Comparison of ENCODE assay signal across 21 cellular contexts in the genomic region with DNA sequence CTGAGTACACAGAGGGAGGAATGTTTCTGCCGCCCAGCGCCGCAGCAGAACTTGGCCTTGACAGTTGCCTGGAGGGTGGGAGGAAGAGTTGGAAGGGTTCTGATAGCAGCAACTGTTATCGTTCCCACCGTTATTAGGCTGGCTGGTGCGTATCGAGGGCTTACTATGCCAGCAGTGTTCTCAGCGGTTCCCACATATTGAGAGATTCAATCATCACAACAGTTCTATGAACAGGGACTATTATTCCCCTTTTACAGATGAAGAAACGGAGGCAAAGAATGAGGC.
A peak's percentile ranks its signal among the peaks of the same experiment; 100 is the strongest.
DNase-seq lines count a peak whose midpoint lies in the region; ATAC-seq, FAIRE-seq and TF ChIP-seq lines count a peak whose summit lies in the region.
"Had no signal": no experiment of that assay in that cellular context is flagged by ENCODE, and none has a peak within 500 bp of the region (broad histone marks: within the 10 kb centered on the region; RNA-seq: fewer than 3 reads in every experiment).

No MANE protein-coding gene starts in this region.

- H2BK15ac ChIP-seq in H1 (ENCODE audit: low read length), result no peak overlapping the region

- no peak overlapping the region; the same call in 1 of the 2 replicates for H3K18ac ChIP-seq in H1 (ENCODE audit: extremely low read depth, low read length)

- H3K4me3 ChIP-seq in H1 (ENCODE audit: extremely low read depth in 1 of 4, insufficient read depth in 2 of 4, low read depth in 3 of 4, low read length in 4 of 4), result no peak overlapping the region
- no peak overlapping the region for H3K4me3 ChIP-seq in ovary
- H3K4me3 ChIP-seq: BLaER1 treated with 17β-estradiol and CSF1 and Interleukin-3, amounts not matched to agents 10 nM and 100 nM; GM23338; HAP-1 had no signal

- DNase-seq in Ammon's horn (ENCODE audit: low spot score) (peak; percentile 69), H1 (ENCODE audit: low read depth in 1 of 2, low spot score in 2 of 2) (no peak), ovary (peak in 4 of 5 donors; percentile 34 to 66 (median 51)), D721Med (ENCODE audit: insufficient read length, low spot score) (no peak)
- no peak for DNase-seq in activated CD4-positive, CD25-positive, alpha-beta regulatory T cell (lab: John Stamatoyannopoulos, UW)
- DNase-seq: BE2C; CD4-positive, alpha-beta T cell; CD8-positive, alpha-beta memory T cell; DMS53; DMS79 treated with DMSO at 0.1 percent for 48 hours; GF-D8; HFFc6 had no signal

- no peak overlapping the region for H2AK5ac ChIP-seq in H1 (ENCODE audit: low read depth, low read length)

- H3K9ac ChIP-seq in H1 (replicated peaks in 1 of 4; ENCODE audit: extremely low read depth in 1 of 4, low read depth in 3 of 4, low read length in 3 of 4), result no peak overlapping the region
- H3K9ac ChIP-seq: BLaER1 treated with 17β-estradiol and CSF1 and Interleukin-3, amounts not matched to agents 10 nM and 100 nM had no signal

- CTCF ChIA-PET in H1 (lab: Charles Lee; ENCODE audit: partially characterized antibody), result interaction anchor here (0.7 kb wide), 1 partner anchor 230 kb away, joined by 3 read pairs; no protein-coding TSS in a partner anchor

- POLR2A ChIA-PET in H1 (lab: Charles Lee; ENCODE audit: partially characterized antibody), result no interaction called here

- H2BK5ac ChIP-seq in H1 (ENCODE audit: low read depth, low read length), result no peak overlapping the region

- no peak for TF ChIP-seq RAD21 in H1 (IDR thresholded peaks at IDR 0.05 in 1 of 2, conservative IDR thresholded peaks at IDR 0.05 in 1 of 2; ENCODE audit: low read depth in 2 of 2, low read length in 2 of 2)

- no peak overlapping the region for H3K14ac ChIP-seq in H1 (ENCODE audit: insufficient read length)

- TF ChIP-seq EP300 in H1 (IDR thresholded peaks at IDR 0.05; ENCODE audit: borderline replicate concordance in 1 of 2, low read depth in 2 of 2, low read length in 2 of 2) (no peak), ovary (IDR thresholded peaks at IDR 0.05) (no peak)

- no peak for TF ChIP-seq CTCF in H1 (IDR thresholded peaks at IDR 0.05; ENCODE audit: control extremely low read depth in 1 of 3, insufficient read depth in 1 of 3, low read depth in 1 of 3, low read length in 3 of 3)
- TF ChIP-seq CTCF in ovary (IDR thresholded peaks at IDR 0.05), result no peak
- TF ChIP-seq CTCF in D721Med (IDR thresholded peaks at IDR 0.05; ENCODE audit: insufficient read depth, missing control alignments), result no peak

- H3K27ac ChIP-seq in H1 (ENCODE audit: low read depth, low read length) (no peak overlapping the region), ovary (no peak overlapping the region)
- H3K27ac ChIP-seq: 22Rv1; BLaER1 treated with 17β-estradiol and CSF1 and Interleukin-3, amounts not matched to agents 10 nM and 100 nM had no signal

- H3K9me3 ChIP-seq in H1 (ENCODE audit: insufficient read depth in 2 of 2, low read depth in 1 of 2, low read length in 1 of 2) (no peaks in the 10 kb centered on the region), ovary (no peaks in the 10 kb centered on the region)
- H3K9me3 ChIP-seq: BE2C; BLaER1 treated with 17β-estradiol and CSF1 and Interleukin-3, amounts not matched to agents 10 nM and 100 nM; HAP-1 had no signal

- H3K23me2 ChIP-seq in H1 (ENCODE audit: low read depth, low read length), result peaks cover 2% of the 10 kb centered on the region; the same call in 1 of the 2 replicates

- H3K36me3 ChIP-seq in H1 (ENCODE audit: control insufficient read depth in 2 of 4, insufficient read depth in 4 of 4, low read length in 3 of 4), result no peaks in the 10 kb centered on the region
- H3K36me3 ChIP-seq in ovary, result no peaks in the 10 kb centered on the region
- H3K36me3 ChIP-seq: BE2C; BLaER1 treated with 17β-estradiol and CSF1 and Interleukin-3, amounts not matched to agents 10 nM and 100 nM; HAP-1 had no signal

- 87% methylated on average over 7 of the region's 9 CpGs; no CpG with 5 or more reads in 1 of the 2 experiments for WGBS in H1 (ENCODE audit: extremely low coverage in 1 of 2, insufficient coverage in 1 of 2, insufficient read length in 1 of 2, insufficient replicate concordance in 2 of 2, low coverage in 1 of 2, low lambda C conversion rate in 2 of 2, missing lambda C conversion rate in 1 of 2), 2 experiments
- WGBS in ovary, 3 donors, result 7 to 8% (median 7%) methylated on average over 9 of the region's 9 CpGs

- 0 out of 2 replicates have a peak overlapping the region, but pooled peaks have one; percentile 17 for H2BK12ac ChIP-seq in H1 (ENCODE audit: low read depth, low read length)

- H4K8ac ChIP-seq in H1 (ENCODE audit: extremely low read depth, insufficient read depth, low read length), result no peak overlapping the region

- no peak overlapping the region for H3K4me2 ChIP-seq in H1 (ENCODE audit: insufficient read depth in 1 of 2, low read depth in 2 of 2, low read length in 2 of 2)
- H3K4me2 ChIP-seq: BLaER1 treated with 17β-estradiol and CSF1 and Interleukin-3, amounts not matched to agents 10 nM and 100 nM; GM23338 had no signal

- H3K56ac ChIP-seq in H1 (replicated peaks; ENCODE audit: insufficient read length, low read depth, low read length), result no peak overlapping the region

- H2BK20ac ChIP-seq in H1 (ENCODE audit: low read length), result no peak overlapping the region

- no peak overlapping the region for H2AFZ ChIP-seq in H1 (ENCODE audit: low read length)
- H2AFZ ChIP-seq: GM23338 had no signal

- TF ChIP-seq POLR2A in H1 (IDR thresholded peaks at IDR 0.05; ENCODE audit: control extremely low read depth in 1 of 2, low read depth in 2 of 2, low read length in 2 of 2) (no peak), ovary (IDR thresholded peaks at IDR 0.05) (no peak)

- FAIRE-seq in H1 (lab: Jason Lieb, UNC) (no peak), D721Med (lab: Jason Lieb, UNC) (no peak)
- FAIRE-seq: A204.1, GM12891, GM18507, H54 had no signal

- no peak overlapping the region for H4K91ac ChIP-seq in H1 (replicated peaks; ENCODE audit: insufficient read length, low read length)

- H3K27me3 ChIP-seq in H1 (replicated peaks in 1 of 4; ENCODE audit: control insufficient read depth in 3 of 4, extremely low read depth in 1 of 4, insufficient read depth in 3 of 4, low read length in 3 of 4) (no peaks in the 10 kb centered on the region), ovary (no peaks in the 10 kb centered on the region)
- H3K27me3 ChIP-seq: BE2C; BLaER1 treated with 17β-estradiol and CSF1 and Interleukin-3, amounts not matched to agents 10 nM and 100 nM had no signal

- no peak overlapping the region for H3K4ac ChIP-seq in H1 (replicated peaks; ENCODE audit: insufficient read length, low read depth, low read length)

- no peak overlapping the region for H3K23ac ChIP-seq in H1 (ENCODE audit: insufficient read length)

- H3K79me2 ChIP-seq in H1 (ENCODE audit: control insufficient read depth in 1 of 2, insufficient read depth in 2 of 2, low read length in 2 of 2), result no peaks in the 10 kb centered on the region

- no peak overlapping the region for H4K5ac ChIP-seq in H1 (ENCODE audit: insufficient read length, low read depth, low read length)

- no peaks in the 10 kb centered on the region for H3K79me1 ChIP-seq in H1 (ENCODE audit: low read depth, low read length)

- intact Hi-C loops in ovary (cut with DNase I), result loop anchor here in 1 of 4 donors (10.0 kb wide), 1 partner anchor 481 kb away; no protein-coding TSS in a partner anchor

- no peak overlapping the region for H2BK120ac ChIP-seq in H1 (replicated peaks; ENCODE audit: low read depth, low read length)

- ATAC-seq in HG02852 (IDR thresholded peaks at IDR 0.05; ENCODE audit: unreplicated experiment), result no peak
- ATAC-seq: GM23338 had no signal

- peaks cover 0 to 3% of the 10 kb centered on the region in 2 experiments for H4K20me1 ChIP-seq in H1 (replicated peaks in 1 of 2; ENCODE audit: control insufficient read depth in 1 of 2, insufficient read depth in 2 of 2, low read length in 2 of 2)
- H4K20me1 ChIP-seq: BLaER1 treated with 17β-estradiol and CSF1 and Interleukin-3, amounts not matched to agents 10 nM and 100 nM had no signal

- H3K4me1 ChIP-seq in H1 (replicated peaks in 1 of 4; ENCODE audit: control insufficient read depth in 3 of 4, insufficient read depth in 4 of 4, low read length in 3 of 4) (no peaks in the 10 kb centered on the region; a peak in 2 of 7 replicates), ovary (ENCODE audit: insufficient read depth) (peaks cover 17% of the 10 kb centered on the region)
- H3K4me1 ChIP-seq: BE2C, HAP-1 had no signal

TF ChIP-seq in H1, 55 proteins besides CTCF, POLR2A, EP300 and RAD21:
- TF ChIP-seq YY1 (IDR thresholded peaks at IDR 0.05; ENCODE audit: low read depth, low read length), result no peak

Comparison
In these comparisons a context has a peak if more than half of its experiments do, and no peak if none do; other contexts are left out.
1. DNase-seq: peak in Ammon's horn (single experiment) and ovary (4 of 5); none in H1 (0 of 2), D721Med (single experiment) and activated CD4-positive, CD25-positive, alpha-beta regulatory T cell (0 of 4).